In genomic region chr21:36700295-36700960, GRCh38 we compare ENCODE assay signal across 8 cellular contexts. TPM values are rescaled to one million over a fixed set of nuclear protein-coding genes. Genes with fewer than 3 reads are reported as not detected.
DNase-seq lines count a peak whose midpoint lies in the region; ATAC-seq and TF ChIP-seq lines count a peak whose summit lies in the region.

No MANE protein-coding gene starts in this region.

- DNase-seq in activated CD4-positive, alpha-beta T cell treated with anti-CD3 and anti-CD28 coated beads for 36 hours = no peak
- no peak for DNase-seq in activated CD4-positive, alpha-beta T cell treated with anti-CD3 and anti-CD28 coated beads for 48 hours
- DNase-seq in T-helper 17 cell (no peak), fibroblast of the aortic adventitia (ENCODE audit: low read depth) (no peak), spleen (no peak), vagina (ENCODE audit: extremely low spot score in 2 of 2) (no peak), SHP77 treated with DMSO at 0.1 percent for 48 hours (lab: John Stamatoyannopoulos, UW) (no peak), epidermal melanocyte (ENCODE audit: insufficient read length, low spot score) (no peak)

- intact Hi-C loops in activated CD4-positive, alpha-beta T cell treated with anti-CD3 and anti-CD28 coated beads for 36 hours (cut with DNase I, micrococcal nuclease) = loop anchor here in 1 of 2 experiments (10.0 kb wide), 1 partner anchor 224 kb away; no protein-coding TSS in a partner anchor
- intact Hi-C loops in spleen (cut with DNase I; ENCODE audit: low total_unique reads) (no loop called here), vagina (cut with DNase I) (no loop called here)

- H3K27me3 ChIP-seq in spleen (replicated peaks in 1 of 7) (peaks cover 42 to 100% (median 100%) of the 10 kb centered on the region in 7 donors), vagina (peaks cover 49% of the 10 kb centered on the region)

- peak overlapping the region; percentile 64 for H3K4me3 Mint-ChIP-seq in activated CD4-positive, alpha-beta T cell treated with anti-CD3 and anti-CD28 coated beads for 36 hours
- H3K4me3 Mint-ChIP-seq in T-helper 17 cell = peak overlapping the region; percentile 84

- H3K36me3 Mint-ChIP-seq in activated CD4-positive, alpha-beta T cell treated with anti-CD3 and anti-CD28 coated beads for 36 hours (ENCODE audit: low read depth) = no peaks in the 10 kb centered on the region
- H3K36me3 Mint-ChIP-seq in T-helper 17 cell (ENCODE audit: low read depth) = peaks cover 5% of the 10 kb centered on the region

- TF ChIP-seq CTCF in fibroblast of the aortic adventitia (IDR thresholded peaks at IDR 0.05; ENCODE audit: insufficient read depth, low read length) (no peak), spleen (IDR thresholded peaks at IDR 0.05 in 8 of 11, conservative IDR thresholded peaks at IDR 0.05 in 3 of 11) (no peak), vagina (IDR thresholded peaks at IDR 0.05) (no peak)

- no peak overlapping the region for H3K27ac Mint-ChIP-seq in activated CD4-positive, alpha-beta T cell treated with anti-CD3 and anti-CD28 coated beads for 36 hours
- H3K27ac Mint-ChIP-seq in T-helper 17 cell = no peak overlapping the region

- H3K9me3 ChIP-seq in T-helper 17 cell (ENCODE audit: control insufficient read depth, low read length, poor library complexity, severe bottlenecking) = no peaks in the 10 kb centered on the region
- no peaks in the 10 kb centered on the region for H3K9me3 ChIP-seq in spleen
- no peaks in the 10 kb centered on the region for H3K9me3 ChIP-seq in vagina

- no peaks in the 10 kb centered on the region for H3K9me3 Mint-ChIP-seq in activated CD4-positive, alpha-beta T cell treated with anti-CD3 and anti-CD28 coated beads for 36 hours (ENCODE audit: low read depth)

- peaks cover 63% of the 10 kb centered on the region for H3K27me3 Mint-ChIP-seq in activated CD4-positive, alpha-beta T cell treated with anti-CD3 and anti-CD28 coated beads for 36 hours
- H3K27me3 Mint-ChIP-seq in T-helper 17 cell = peaks cover 65% of the 10 kb centered on the region

- CTCF ChIA-PET in activated CD4-positive, alpha-beta T cell treated with anti-CD3 and anti-CD28 coated beads for 36 hours (lab: Charles Lee) = interaction anchor here (1.3 kb wide), 1 partner anchor 70 kb away, joined by 4 read pairs; no protein-coding TSS in a partner anchor

- H3K4me1 ChIP-seq in spleen = peaks cover 26 to 82% (median 62%) of the 10 kb centered on the region in 6 donors
- H3K4me1 ChIP-seq in vagina = peaks cover 60% of the 10 kb centered on the region

- H3K4me1 Mint-ChIP-seq in activated CD4-positive, alpha-beta T cell treated with anti-CD3 and anti-CD28 coated beads for 36 hours = peaks cover 29% of the 10 kb centered on the region
- peaks cover 15% of the 10 kb centered on the region for H3K4me1 Mint-ChIP-seq in T-helper 17 cell

- POLR2A ChIA-PET in activated CD4-positive, alpha-beta T cell treated with anti-CD3 and anti-CD28 coated beads for 36 hours (lab: Charles Lee) = no interaction called here

- ATAC-seq in activated CD4-positive, alpha-beta T cell treated with anti-CD3 and anti-CD28 coated beads for 36 hours = no peak
- ATAC-seq in T-helper 17 cell = no peak

- TF ChIP-seq POLR2A in spleen (IDR thresholded peaks at IDR 0.05) (no peak), vagina (IDR thresholded peaks at IDR 0.05) (no peak)

- H3K36me3 ChIP-seq in spleen (no peaks in the 10 kb centered on the region), vagina (no peaks in the 10 kb centered on the region)

- H3K4me3 ChIP-seq in fibroblast of the aortic adventitia (ENCODE audit: low read depth, low read length) (peak overlapping the region; percentile 9), spleen (peak overlapping the region in 6 of 8 donors; percentile 9 to 53 (median 21)), vagina (peak overlapping the region in 1 of 2 donors; percentile 28)

- H3K27ac ChIP-seq in spleen (no peak overlapping the region), vagina (no peak overlapping the region)

- 3 to 9% (median 6%) methylated on average over 28 to 30 of the region's 30 CpGs for WGBS in spleen, 5 donors

RNA-seq across cellular contexts. Expression of gene SIM2, which starts 1.5 kb away (rescaled TPM):
- total RNA-seq in activated CD4-positive, alpha-beta T cell treated with anti-CD3 and anti-CD28 coated beads for 36 hours = 1 to 10 TPM; 2.0 to 2.4 TPM
- total RNA-seq in T-helper 17 cell (not detected), fibroblast of the aortic adventitia (ENCODE audit: low replicate concordance) (0.18 TPM in 1 of 2 replicates, not detected in the other), spleen (not detected), vagina (not detected)
- polyA plus RNA-seq in spleen = not detected
